21 cellular contexts compared by ENCODE assay signal in genomic region chr1:15201849-15202551, GRCh38. TPM values are rescaled to one million over a fixed set of nuclear protein-coding genes. Genes with fewer than 3 reads are reported as not detected.
A peak's percentile ranks its signal among the peaks of the same experiment; 100 is the strongest.
DNase-seq lines count a peak whose midpoint lies in the region; ATAC-seq and TF ChIP-seq lines count a peak whose summit lies in the region.
"Had no signal": no experiment of that assay in that cellular context is flagged by ENCODE, and none has a peak within 500 bp of the region (broad histone marks: within the 10 kb centered on the region; RNA-seq: fewer than 3 reads in every experiment).

No MANE protein-coding gene starts in this region.

- H3K79me2 ChIP-seq in PC-3 (ENCODE audit: low read length): peaks cover 57% of the 10 kb centered on the region

- peak overlapping the region; percentile 51 for H3K9ac ChIP-seq in PC-3 (ENCODE audit: low read length)
- H3K9ac ChIP-seq: KMS-11 had no signal

- H3K36me3 ChIP-seq in PC-3 (ENCODE audit: low read depth, low read length) (no peaks in the 10 kb centered on the region; the same call in 1 of the 2 replicates), mucosa of descending colon (ENCODE audit: low read depth) (no peaks in the 10 kb centered on the region), thoracic aorta (no peaks in the 10 kb centered on the region)
- H3K36me3 ChIP-seq: esophagus muscularis mucosa, heart left ventricle had no signal

- BruUV-seq in PC-3 (replicated peaks; lab: Mats Ljungman, UMichigan): no TSS peak

- H3K4me1 Mint-ChIP-seq in CD4-positive, alpha-beta T cell (ENCODE audit: low read depth): no peaks in the 10 kb centered on the region

- no peaks in the 10 kb centered on the region for H3K36me3 Mint-ChIP-seq in CD4-positive, alpha-beta T cell (ENCODE audit: low read depth)
- H3K36me3 Mint-ChIP-seq: mesothelial cell of epicardium had no signal

- no peak overlapping the region for H3K27ac Mint-ChIP-seq in CD4-positive, alpha-beta T cell
- H3K27ac Mint-ChIP-seq: activated naive CD4-positive, alpha-beta T cell treated with anti-CD3 and anti-CD28 coated beads for 36 hours; mesothelial cell of epicardium had no signal

- H3K4me2 ChIP-seq in PC-3 (ENCODE audit: low read length): peak overlapping the region; percentile 64
- H3K4me2 ChIP-seq: KMS-11 had no signal

- POLR2A ChIA-PET in PC-3 (lab: Charles Lee; ENCODE audit: unreplicated experiment): no interaction called here
- POLR2A ChIA-PET in CD4-positive, alpha-beta T cell (lab: Charles Lee): no interaction called here

- DNase-seq in PC-3: no peak
- peak; percentile 46 for DNase-seq in epithelial cell of esophagus (ENCODE audit: low read depth)
- peak in 2 of 3 donors; percentile 64 to 76 for DNase-seq in mucosa of descending colon
- DNase-seq in thoracic aorta (ENCODE audit: low spot score): no peak
- DNase-seq in CD4-positive, alpha-beta T cell: no peak
- no peak for DNase-seq in hypothalamus (lab: John Stamatoyannopoulos, UW)
- DNase-seq: activated CD4-positive, alpha-beta T cell treated with anti-CD3 and anti-CD28 coated beads for 48 hours; activated CD8-positive, alpha-beta memory T cell treated with anti-CD3 and anti-CD28 coated beads, Interleukin-2, amount 50 U/mL, for 48 hours; activated naive CD4-positive, alpha-beta T cell treated with anti-CD3 and anti-CD28 coated beads for 36 hours; DMS 273 treated with DMSO at 0.1 percent for 48 hours; GOT3; heart left ventricle; NCI-H1092; NCI-H774; RPMI8226; stimulated activated CD4-positive, alpha-beta T cell treated with anti-CD3 and anti-CD28 coated beads, Interleukin-2, amount 100 ng/mL, for 48 hours had no signal

- no peaks in the 10 kb centered on the region for H3K27me3 Mint-ChIP-seq in CD4-positive, alpha-beta T cell

- no peak overlapping the region for H3K4me3 Mint-ChIP-seq in CD4-positive, alpha-beta T cell
- H3K4me3 Mint-ChIP-seq: activated naive CD4-positive, alpha-beta T cell treated with anti-CD3 and anti-CD28 coated beads for 36 hours; mesothelial cell of epicardium had no signal

- peak overlapping the region; percentile 91 for H3K27ac ChIP-seq in PC-3 (ENCODE audit: low read length)
- H3K27ac ChIP-seq in thoracic aorta: peak overlapping the region; percentile 23 to 49
- H3K27ac ChIP-seq in CD4-positive, alpha-beta T cell (ENCODE audit: low read depth, low read length): no peak overlapping the region
- H3K27ac ChIP-seq: KMS-11 had no signal

- no peaks in the 10 kb centered on the region for H4K20me1 ChIP-seq in PC-3 (ENCODE audit: low read length)

- H3K4me1 ChIP-seq in PC-3 (ENCODE audit: insufficient read depth, low read length) (peaks cover 39% of the 10 kb centered on the region), mucosa of descending colon (ENCODE audit: low read depth) (peaks cover 44% of the 10 kb centered on the region), thoracic aorta (ENCODE audit: control insufficient read depth in 1 of 2, low read depth in 2 of 2) (peaks cover 4 to 49% of the 10 kb centered on the region in 2 donors)

- CTCF ChIA-PET in PC-3 (lab: Charles Lee): interaction anchor here (1.5 kb wide), 1 partner anchor 73 kb away, joined by 9 read pairs; no protein-coding TSS in a partner anchor
- CTCF ChIA-PET in CD4-positive, alpha-beta T cell (lab: Charles Lee): no interaction called here

- H3K9me3 ChIP-seq in PC-3 (ENCODE audit: low read length) (no peaks in the 10 kb centered on the region), mucosa of descending colon (no peaks in the 10 kb centered on the region), thoracic aorta (no peaks in the 10 kb centered on the region)
- H3K9me3 ChIP-seq in CD4-positive, alpha-beta T cell (ENCODE audit: control insufficient read depth, low read length): no peaks in the 10 kb centered on the region
- H3K9me3 ChIP-seq: esophagus muscularis mucosa, heart left ventricle had no signal

- H3K4me3 ChIP-seq in PC-3 (ENCODE audit: low read length): no peak overlapping the region
- H3K4me3 ChIP-seq in epithelial cell of esophagus (ENCODE audit: low read length): no peak overlapping the region
- no peak overlapping the region for H3K4me3 ChIP-seq in mucosa of descending colon
- H3K4me3 ChIP-seq in thoracic aorta: peak overlapping the region; percentile 54
- H3K4me3 ChIP-seq: esophagus muscularis mucosa, heart left ventricle had no signal

- intact Hi-C loops in PC-3 (cut with micrococcal nuclease): no loop called here
- intact Hi-C loops in mucosa of descending colon (cut with DNase I, micrococcal nuclease): no loop called here
- intact Hi-C loops in CD4-positive, alpha-beta T cell (cut with DNase I, micrococcal nuclease): no loop called here

- peaks cover 4% of the 10 kb centered on the region for H3F3A ChIP-seq in PC-3 (ENCODE audit: low read length, unreplicated experiment)

- ATAC-seq in PC-3 (no peak), mucosa of descending colon (peak; percentile 77), thoracic aorta (ENCODE audit: insufficient number of reproducible peaks, low FRiP score, low read depth) (no peak), GM21528 (IDR thresholded peaks at IDR 0.05; ENCODE audit: low FRiP score, unreplicated experiment) (no peak), GM19395 (IDR thresholded peaks at IDR 0.05; ENCODE audit: unreplicated experiment) (no peak)
- ATAC-seq in CD4-positive, alpha-beta T cell (ENCODE audit: poor library complexity): no peak

- no peak for TF ChIP-seq CTCF in PC-3 (conservative IDR thresholded peaks at IDR 0.05; ENCODE audit: low read depth, low read length)
- no peak for TF ChIP-seq CTCF in epithelial cell of esophagus (IDR thresholded peaks at IDR 0.05; ENCODE audit: insufficient read depth, low read depth, low read length, missing control alignments)
- no peak for TF ChIP-seq CTCF in mucosa of descending colon (IDR thresholded peaks at IDR 0.05)
- no peak for TF ChIP-seq CTCF in thoracic aorta (IDR thresholded peaks at IDR 0.05)
- TF ChIP-seq CTCF in CD4-positive, alpha-beta T cell (IDR thresholded peaks at IDR 0.05): no peak

- no peaks in the 10 kb centered on the region for H3K9me2 ChIP-seq in PC-3 (replicated peaks; ENCODE audit: low read length)

- no peaks in the 10 kb centered on the region for H3K9me3 Mint-ChIP-seq in CD4-positive, alpha-beta T cell
- H3K9me3 Mint-ChIP-seq: activated naive CD4-positive, alpha-beta T cell treated with anti-CD3 and anti-CD28 coated beads for 36 hours; mesothelial cell of epicardium had no signal

- H3K27me3 ChIP-seq in PC-3 (ENCODE audit: low read length) (no peaks in the 10 kb centered on the region), thoracic aorta (replicated peaks; ENCODE audit: insufficient read depth) (no peaks in the 10 kb centered on the region)
- H3K27me3 ChIP-seq in CD4-positive, alpha-beta T cell (ENCODE audit: control insufficient read depth, insufficient read depth, low read length): no peaks in the 10 kb centered on the region
- H3K27me3 ChIP-seq: esophagus muscularis mucosa, heart left ventricle had no signal

- H2AFZ ChIP-seq in PC-3 (ENCODE audit: low read length): no peak overlapping the region

RNA-seq across cellular contexts. Expression of gene FHAD1, which starts 45.0 kb away (rescaled TPM):
- total RNA-seq in PC-3 (2014; rRNA removed): 0.95 and 1.4 TPM in 2 replicates
- 1 to 10 TPM in 1 of 3 donors, under 1 TPM in 2; 0.89 to 1.9 (median 0.99) TPM for total RNA-seq in mucosa of descending colon
- total RNA-seq in thoracic aorta: 1 to 10 TPM in 1 of 2 donors, not detected in 1; 4.4 TPM
- total RNA-seq in CD4-positive, alpha-beta T cell: not detected

RNA-seq across cellular contexts. Expression of gene TMEM51, which starts 48.5 kb away (rescaled TPM):
- total RNA-seq in PC-3 (2014; rRNA removed): 12.6 and 20.8 TPM in 2 replicates
- total RNA-seq in mucosa of descending colon: 10 to 100 TPM; 19.1 to 31.8 (median 26.6) TPM
- total RNA-seq in thoracic aorta: 1 to 10 TPM; 2.0 to 5.9 TPM
- not detected for total RNA-seq in CD4-positive, alpha-beta T cell

Comparison
In these comparisons a context has a peak if more than half of its experiments do, and no peak if none do; other contexts are left out.
1. DNase-seq: peak in epithelial cell of esophagus (single experiment) and mucosa of descending colon (2 of 3); none in PC-3 (single experiment), thoracic aorta (single experiment), CD4-positive, alpha-beta T cell (0 of 10) and hypothalamus (0 of 51).